In the genomic region with DNA sequence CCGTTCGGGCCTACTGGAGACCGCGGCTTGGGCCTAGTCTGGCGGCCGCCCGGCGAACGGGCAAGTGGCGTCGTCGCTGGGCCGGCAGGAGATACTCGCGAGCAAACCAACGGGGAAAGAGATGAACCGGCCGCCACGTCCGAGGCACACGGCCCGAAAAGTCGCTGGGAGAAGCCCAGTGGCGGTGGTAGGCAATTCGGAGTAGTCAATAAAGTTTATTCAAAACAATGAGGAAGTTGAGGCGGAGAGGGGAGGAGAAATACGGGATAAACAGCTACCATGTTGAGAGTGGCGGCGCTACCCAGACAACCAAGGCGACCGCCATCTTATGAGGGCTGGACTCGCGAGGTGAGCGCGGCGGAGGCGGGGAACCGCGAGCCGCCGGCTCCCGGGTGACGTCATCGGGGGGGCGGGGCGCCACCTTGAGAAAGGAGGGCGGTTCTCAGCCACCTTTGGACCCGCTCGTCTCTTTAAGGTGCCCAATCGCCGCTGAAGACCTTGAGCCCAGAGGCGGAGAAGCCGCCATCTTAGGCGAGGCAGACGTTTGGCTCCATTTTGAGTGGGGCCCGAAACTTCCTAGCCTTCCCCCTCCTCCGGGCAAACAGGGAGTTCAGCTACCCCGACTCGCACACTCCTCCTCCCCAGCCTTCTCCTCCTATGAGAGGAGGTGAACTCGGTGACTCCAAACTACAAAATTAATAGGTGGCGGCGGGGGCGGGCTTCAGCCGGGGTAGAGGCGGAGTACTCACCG, we compare ENCODE assay signal across 1 cellular context.
TF ChIP-seq lines count a peak whose summit lies in the region.

A gene (minus strand): TSS at position 348 of the 751 bp plus-strand sequence. CDS start 1,745 bp downstream, outside the sequence.

TF ChIP-seq in HepG2, 621 proteins besides CTCF, POLR2A, EP300 and RAD21 (continued from another document and continues in another):
- TF ChIP-seq, protein P1, sequence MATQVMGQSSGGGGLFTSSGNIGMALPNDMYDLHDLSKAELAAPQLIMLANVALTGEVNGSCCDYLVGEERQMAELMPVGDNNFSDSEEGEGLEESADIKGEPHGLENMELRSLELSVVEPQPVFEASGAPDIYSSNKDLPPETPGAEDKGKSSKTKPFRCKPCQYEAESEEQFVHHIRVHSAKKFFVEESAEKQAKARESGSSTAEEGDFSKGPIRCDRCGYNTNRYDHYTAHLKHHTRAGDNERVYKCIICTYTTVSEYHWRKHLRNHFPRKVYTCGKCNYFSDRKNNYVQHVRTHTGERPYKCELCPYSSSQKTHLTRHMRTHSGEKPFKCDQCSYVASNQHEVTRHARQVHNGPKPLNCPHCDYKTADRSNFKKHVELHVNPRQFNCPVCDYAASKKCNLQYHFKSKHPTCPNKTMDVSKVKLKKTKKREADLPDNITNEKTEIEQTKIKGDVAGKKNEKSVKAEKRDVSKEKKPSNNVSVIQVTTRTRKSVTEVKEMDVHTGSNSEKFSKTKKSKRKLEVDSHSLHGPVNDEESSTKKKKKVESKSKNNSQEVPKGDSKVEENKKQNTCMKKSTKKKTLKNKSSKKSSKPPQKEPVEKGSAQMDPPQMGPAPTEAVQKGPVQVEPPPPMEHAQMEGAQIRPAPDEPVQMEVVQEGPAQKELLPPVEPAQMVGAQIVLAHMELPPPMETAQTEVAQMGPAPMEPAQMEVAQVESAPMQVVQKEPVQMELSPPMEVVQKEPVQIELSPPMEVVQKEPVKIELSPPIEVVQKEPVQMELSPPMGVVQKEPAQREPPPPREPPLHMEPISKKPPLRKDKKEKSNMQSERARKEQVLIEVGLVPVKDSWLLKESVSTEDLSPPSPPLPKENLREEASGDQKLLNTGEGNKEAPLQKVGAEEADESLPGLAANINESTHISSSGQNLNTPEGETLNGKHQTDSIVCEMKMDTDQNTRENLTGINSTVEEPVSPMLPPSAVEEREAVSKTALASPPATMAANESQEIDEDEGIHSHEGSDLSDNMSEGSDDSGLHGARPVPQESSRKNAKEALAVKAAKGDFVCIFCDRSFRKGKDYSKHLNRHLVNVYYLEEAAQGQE (IDR thresholded peaks at IDR 0.05; ENCODE audit: borderline replicate concordance in 1 of 2, low read depth in 1 of 2, low read length in 2 of 2), result no peak
- TF ChIP-seq, protein P2, sequence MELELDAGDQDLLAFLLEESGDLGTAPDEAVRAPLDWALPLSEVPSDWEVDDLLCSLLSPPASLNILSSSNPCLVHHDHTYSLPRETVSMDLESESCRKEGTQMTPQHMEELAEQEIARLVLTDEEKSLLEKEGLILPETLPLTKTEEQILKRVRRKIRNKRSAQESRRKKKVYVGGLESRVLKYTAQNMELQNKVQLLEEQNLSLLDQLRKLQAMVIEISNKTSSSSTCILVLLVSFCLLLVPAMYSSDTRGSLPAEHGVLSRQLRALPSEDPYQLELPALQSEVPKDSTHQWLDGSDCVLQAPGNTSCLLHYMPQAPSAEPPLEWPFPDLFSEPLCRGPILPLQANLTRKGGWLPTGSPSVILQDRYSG (CRISPR knock-in tag; IDR thresholded peaks at IDR 0.05), result no peak
- TF ChIP-seq NBN (conservative IDR thresholded peaks at IDR 0.05) (no peak), TARDBP (CRISPR knock-in tag; IDR thresholded peaks at IDR 0.05) (peak; percentile 39; the same call in 1 of the 2 replicates), AHR (CRISPR knock-in tag; IDR thresholded peaks at IDR 0.05) (0 out of 2 replicates have a peak, but pooled peaks have one; percentile 1), KMT2A (CRISPR knock-in tag; IDR thresholded peaks at IDR 0.05) (0 out of 2 replicates have a peak, but pooled peaks have one; percentile 52), ZBTB21 (CRISPR knock-in tag; IDR thresholded peaks at IDR 0.05) (peak; percentile 38; the same call in 1 of the 2 replicates), CREB1 (IDR thresholded peaks at IDR 0.05) (peak; percentile 99), CREB1 (CRISPR knock-in tag; IDR thresholded peaks at IDR 0.05) (peak; percentile 86), EEA1 (CRISPR knock-in tag; IDR thresholded peaks at IDR 0.05; ENCODE audit: borderline replicate concordance) (peak; percentile 46; the same call in 1 of the 2 replicates), ZNF644 (CRISPR knock-in tag; IDR thresholded peaks at IDR 0.05; ENCODE audit: low read depth) (peak; percentile 35; the same call in 1 of the 2 replicates), XRCC5 (optimal IDR thresholded peaks at IDR 0.05; ENCODE audit: low read length) (peak; percentile 22), MTF1 (CRISPR knock-in tag; IDR thresholded peaks at IDR 0.05) (0 out of 2 replicates have a peak, but pooled peaks have one; percentile 40), KDM5B (CRISPR knock-in tag; IDR thresholded peaks at IDR 0.05; ENCODE audit: borderline replicate concordance) (peak; percentile 81; the same call in 1 of the 2 replicates), ZFX (CRISPR knock-in tag; IDR thresholded peaks at IDR 0.05; ENCODE audit: low read depth) (peak; percentile 91), MED1 (CRISPR knock-in tag; IDR thresholded peaks at IDR 0.05) (0 out of 2 replicates have a peak, but pooled peaks have one; percentile 16), ETV6 (CRISPR knock-in tag; conservative IDR thresholded peaks at IDR 0.05) (0 out of 2 replicates have a peak, but pooled peaks have one; percentile 39), ZNF253 (CRISPR knock-in tag; IDR thresholded peaks at IDR 0.05; ENCODE audit: borderline replicate concordance) (no peak), RARA (CRISPR knock-in tag; IDR thresholded peaks at IDR 0.05) (peak; percentile 13; the same call in 1 of the 2 replicates), ZFP36L2 (CRISPR knock-in tag; IDR thresholded peaks at IDR 0.05) (no peak), SOX6 (IDR thresholded peaks at IDR 0.05) (no peak), SOX6 (CRISPR knock-in tag; IDR thresholded peaks at IDR 0.05) (peak; percentile 9; the same call in 1 of the 2 replicates), ISL2 (CRISPR knock-in tag; IDR thresholded peaks at IDR 0.05) (peak; percentile 41; the same call in 1 of the 2 replicates), TAF1 (CRISPR knock-in tag; IDR thresholded peaks at IDR 0.05) (peak; percentile 68), TBL1XR1 (IDR thresholded peaks at IDR 0.05; ENCODE audit: borderline replicate concordance, low read length, partially characterized antibody) (no peak), ZNF564 (CRISPR knock-in tag; IDR thresholded peaks at IDR 0.05) (peak; percentile 75; the same call in 1 of the 2 replicates), SP4 (CRISPR knock-in tag; IDR thresholded peaks at IDR 0.05) (peak; percentile 48), PHF8 (CRISPR knock-in tag; IDR thresholded peaks at IDR 0.05) (peak; percentile 94), KMT2B (CRISPR knock-in tag; IDR thresholded peaks at IDR 0.05) (peak; percentile 49; the same call in 1 of the 2 replicates)
- TF ChIP-seq, protein P3, sequence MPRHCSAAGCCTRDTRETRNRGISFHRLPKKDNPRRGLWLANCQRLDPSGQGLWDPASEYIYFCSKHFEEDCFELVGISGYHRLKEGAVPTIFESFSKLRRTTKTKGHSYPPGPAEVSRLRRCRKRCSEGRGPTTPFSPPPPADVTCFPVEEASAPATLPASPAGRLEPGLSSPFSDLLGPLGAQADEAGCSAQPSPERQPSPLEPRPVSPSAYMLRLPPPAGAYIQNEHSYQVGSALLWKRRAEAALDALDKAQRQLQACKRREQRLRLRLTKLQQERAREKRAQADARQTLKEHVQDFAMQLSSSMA (CRISPR knock-in tag; IDR thresholded peaks at IDR 0.05), result peak; percentile 99
- TF ChIP-seq, protein P4, sequence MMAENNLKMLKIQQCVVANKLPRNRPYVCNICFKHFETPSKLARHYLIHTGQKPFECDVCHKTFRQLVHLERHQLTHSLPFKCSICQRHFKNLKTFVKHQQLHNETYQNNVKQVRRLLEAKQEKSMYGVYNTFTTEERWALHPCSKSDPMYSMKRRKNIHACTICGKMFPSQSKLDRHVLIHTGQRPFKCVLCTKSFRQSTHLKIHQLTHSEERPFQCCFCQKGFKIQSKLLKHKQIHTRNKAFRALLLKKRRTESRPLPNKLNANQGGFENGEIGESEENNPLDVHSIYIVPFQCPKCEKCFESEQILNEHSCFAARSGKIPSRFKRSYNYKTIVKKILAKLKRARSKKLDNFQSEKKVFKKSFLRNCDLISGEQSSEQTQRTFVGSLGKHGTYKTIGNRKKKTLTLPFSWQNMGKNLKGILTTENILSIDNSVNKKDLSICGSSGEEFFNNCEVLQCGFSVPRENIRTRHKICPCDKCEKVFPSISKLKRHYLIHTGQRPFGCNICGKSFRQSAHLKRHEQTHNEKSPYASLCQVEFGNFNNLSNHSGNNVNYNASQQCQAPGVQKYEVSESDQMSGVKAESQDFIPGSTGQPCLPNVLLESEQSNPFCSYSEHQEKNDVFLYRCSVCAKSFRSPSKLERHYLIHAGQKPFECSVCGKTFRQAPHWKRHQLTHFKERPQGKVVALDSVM (CRISPR knock-in tag; IDR thresholded peaks at IDR 0.05), result 0 out of 2 replicates have a peak, but pooled peaks have one; percentile 32
- TF ChIP-seq, protein P5, sequence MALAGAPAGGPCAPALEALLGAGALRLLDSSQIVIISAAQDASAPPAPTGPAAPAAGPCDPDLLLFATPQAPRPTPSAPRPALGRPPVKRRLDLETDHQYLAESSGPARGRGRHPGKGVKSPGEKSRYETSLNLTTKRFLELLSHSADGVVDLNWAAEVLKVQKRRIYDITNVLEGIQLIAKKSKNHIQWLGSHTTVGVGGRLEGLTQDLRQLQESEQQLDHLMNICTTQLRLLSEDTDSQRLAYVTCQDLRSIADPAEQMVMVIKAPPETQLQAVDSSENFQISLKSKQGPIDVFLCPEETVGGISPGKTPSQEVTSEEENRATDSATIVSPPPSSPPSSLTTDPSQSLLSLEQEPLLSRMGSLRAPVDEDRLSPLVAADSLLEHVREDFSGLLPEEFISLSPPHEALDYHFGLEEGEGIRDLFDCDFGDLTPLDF (CRISPR knock-in tag; IDR thresholded peaks at IDR 0.05), result 0 out of 2 replicates have a peak, but pooled peaks have one; percentile 17
- TF ChIP-seq, protein P6, sequence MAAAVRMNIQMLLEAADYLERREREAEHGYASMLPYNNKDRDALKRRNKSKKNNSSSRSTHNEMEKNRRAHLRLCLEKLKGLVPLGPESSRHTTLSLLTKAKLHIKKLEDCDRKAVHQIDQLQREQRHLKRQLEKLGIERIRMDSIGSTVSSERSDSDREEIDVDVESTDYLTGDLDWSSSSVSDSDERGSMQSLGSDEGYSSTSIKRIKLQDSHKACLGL (CRISPR knock-in tag; IDR thresholded peaks at IDR 0.05), result 0 out of 2 replicates have a peak, but pooled peaks have one; percentile 44
- TF ChIP-seq, protein P7, sequence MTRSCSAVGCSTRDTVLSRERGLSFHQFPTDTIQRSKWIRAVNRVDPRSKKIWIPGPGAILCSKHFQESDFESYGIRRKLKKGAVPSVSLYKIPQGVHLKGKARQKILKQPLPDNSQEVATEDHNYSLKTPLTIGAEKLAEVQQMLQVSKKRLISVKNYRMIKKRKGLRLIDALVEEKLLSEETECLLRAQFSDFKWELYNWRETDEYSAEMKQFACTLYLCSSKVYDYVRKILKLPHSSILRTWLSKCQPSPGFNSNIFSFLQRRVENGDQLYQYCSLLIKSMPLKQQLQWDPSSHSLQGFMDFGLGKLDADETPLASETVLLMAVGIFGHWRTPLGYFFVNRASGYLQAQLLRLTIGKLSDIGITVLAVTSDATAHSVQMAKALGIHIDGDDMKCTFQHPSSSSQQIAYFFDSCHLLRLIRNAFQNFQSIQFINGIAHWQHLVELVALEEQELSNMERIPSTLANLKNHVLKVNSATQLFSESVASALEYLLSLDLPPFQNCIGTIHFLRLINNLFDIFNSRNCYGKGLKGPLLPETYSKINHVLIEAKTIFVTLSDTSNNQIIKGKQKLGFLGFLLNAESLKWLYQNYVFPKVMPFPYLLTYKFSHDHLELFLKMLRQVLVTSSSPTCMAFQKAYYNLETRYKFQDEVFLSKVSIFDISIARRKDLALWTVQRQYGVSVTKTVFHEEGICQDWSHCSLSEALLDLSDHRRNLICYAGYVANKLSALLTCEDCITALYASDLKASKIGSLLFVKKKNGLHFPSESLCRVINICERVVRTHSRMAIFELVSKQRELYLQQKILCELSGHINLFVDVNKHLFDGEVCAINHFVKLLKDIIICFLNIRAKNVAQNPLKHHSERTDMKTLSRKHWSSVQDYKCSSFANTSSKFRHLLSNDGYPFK (CRISPR knock-in tag; IDR thresholded peaks at IDR 0.05; ENCODE audit: borderline replicate concordance), result peak; percentile 99
- TF ChIP-seq, protein P8, sequence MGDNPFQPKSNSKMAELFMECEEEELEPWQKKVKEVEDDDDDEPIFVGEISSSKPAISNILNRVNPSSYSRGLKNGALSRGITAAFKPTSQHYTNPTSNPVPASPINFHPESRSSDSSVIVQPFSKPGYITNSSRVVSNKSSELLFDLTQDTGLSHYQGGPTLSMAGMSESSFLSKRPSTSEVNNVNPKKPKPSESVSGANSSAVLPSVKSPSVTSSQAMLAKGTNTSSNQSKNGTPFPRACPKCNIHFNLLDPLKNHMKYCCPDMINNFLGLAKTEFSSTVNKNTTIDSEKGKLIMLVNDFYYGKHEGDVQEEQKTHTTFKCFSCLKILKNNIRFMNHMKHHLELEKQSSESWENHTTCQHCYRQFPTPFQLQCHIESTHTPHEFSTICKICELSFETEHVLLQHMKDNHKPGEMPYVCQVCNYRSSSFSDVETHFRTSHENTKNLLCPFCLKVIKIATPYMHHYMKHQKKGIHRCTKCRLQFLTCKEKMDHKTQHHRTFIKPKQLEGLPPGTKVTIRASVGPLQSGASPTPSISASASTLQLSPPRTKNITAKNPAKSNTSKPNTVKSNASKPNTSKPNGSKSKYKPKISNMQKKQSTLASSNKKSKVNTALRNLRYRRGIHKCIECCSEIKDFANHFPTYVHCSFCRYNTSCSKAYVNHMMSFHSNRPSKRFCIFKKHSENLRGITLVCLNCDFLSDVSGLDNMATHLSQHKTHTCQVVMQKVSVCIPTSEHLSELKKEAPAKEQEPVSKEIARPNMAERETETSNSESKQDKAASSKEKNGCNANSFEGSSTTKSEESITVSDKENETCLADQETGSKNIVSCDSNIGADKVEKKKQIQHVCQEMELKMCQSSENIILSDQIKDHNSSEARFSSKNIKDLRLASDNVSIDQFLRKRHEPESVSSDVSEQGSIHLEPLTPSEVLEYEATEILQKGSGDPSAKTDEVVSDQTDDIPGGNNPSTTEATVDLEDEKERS (CRISPR knock-in tag; IDR thresholded peaks at IDR 0.05), result no peak
- TF ChIP-seq, protein P9, sequence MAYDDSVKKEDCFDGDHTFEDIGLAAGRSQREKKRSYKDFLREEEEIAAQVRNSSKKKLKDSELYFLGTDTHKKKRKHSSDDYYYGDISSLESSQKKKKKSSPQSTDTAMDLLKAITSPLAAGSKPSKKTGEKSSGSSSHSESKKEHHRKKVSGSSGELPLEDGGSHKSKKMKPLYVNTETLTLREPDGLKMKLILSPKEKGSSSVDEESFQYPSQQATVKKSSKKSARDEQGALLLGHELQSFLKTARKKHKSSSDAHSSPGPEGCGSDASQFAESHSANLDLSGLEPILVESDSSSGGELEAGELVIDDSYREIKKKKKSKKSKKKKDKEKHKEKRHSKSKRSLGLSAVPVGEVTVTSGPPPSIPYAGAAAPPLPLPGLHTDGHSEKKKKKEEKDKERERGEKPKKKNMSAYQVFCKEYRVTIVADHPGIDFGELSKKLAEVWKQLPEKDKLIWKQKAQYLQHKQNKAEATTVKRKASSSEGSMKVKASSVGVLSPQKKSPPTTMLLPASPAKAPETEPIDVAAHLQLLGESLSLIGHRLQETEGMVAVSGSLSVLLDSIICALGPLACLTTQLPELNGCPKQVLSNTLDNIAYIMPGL (CRISPR knock-in tag; IDR thresholded peaks at IDR 0.05; ENCODE audit: borderline replicate concordance in 1 of 2, low read depth in 1 of 2), result peak; percentile 38 to 81; a peak in 2 of 4 replicates
- TF ChIP-seq, protein P10, sequence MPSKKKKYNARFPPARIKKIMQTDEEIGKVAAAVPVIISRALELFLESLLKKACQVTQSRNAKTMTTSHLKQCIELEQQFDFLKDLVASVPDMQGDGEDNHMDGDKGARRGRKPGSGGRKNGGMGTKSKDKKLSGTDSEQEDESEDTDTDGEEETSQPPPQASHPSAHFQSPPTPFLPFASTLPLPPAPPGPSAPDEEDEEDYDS (CRISPR knock-in tag; IDR thresholded peaks at IDR 0.05), result peak; percentile 62; the same call in 1 of the 2 replicates
